Comparison of ENCODE assay signal across 3 cellular contexts in genomic region chr12:125284945-125285344, GRCh38.
TF ChIP-seq lines count a peak whose summit lies in the region.

No MANE protein-coding gene starts in this region.

TF ChIP-seq in A549, 52 proteins besides CTCF, POLR2A, EP300 and RAD21:
- TF ChIP-seq RFX5 (IDR thresholded peaks at IDR 0.05): peak; percentile 83
- TF ChIP-seq MYC (IDR thresholded peaks at IDR 0.05; ENCODE audit: borderline replicate concordance, low read length): no peak

TF ChIP-seq in GM23338, 12 proteins besides CTCF, POLR2A, EP300 and RAD21:
- no peak for TF ChIP-seq ZNF331 (CRISPR knock-in tag; IDR thresholded peaks at IDR 0.05; ENCODE audit: low read depth)

TF ChIP-seq in GM12878, 131 proteins besides CTCF, POLR2A, EP300 and RAD21:
- TF ChIP-seq TAF1 (IDR thresholded peaks at IDR 0.05; ENCODE audit: borderline replicate concordance, low read depth, low read length) (no peak), CREB1 (IDR thresholded peaks at IDR 0.05; ENCODE audit: low read depth) (no peak), RFX5 (IDR thresholded peaks at IDR 0.05; ENCODE audit: low read depth, low read length) (0 out of 2 replicates have a peak, but pooled peaks have one; percentile 32), E2F4 (IDR thresholded peaks at IDR 0.05; ENCODE audit: low read depth, low read length) (no peak), ZBTB11 (CRISPR knock-in tag; IDR thresholded peaks at IDR 0.05) (no peak)
